ENCODE assay signal across 10 cellular contexts in genomic region chr6:158789115-158789917, GRCh38. TPM values are rescaled to one million over a fixed set of nuclear protein-coding genes. Genes with fewer than 3 reads are reported as not detected.
DNase-seq lines count a peak whose midpoint lies in the region; ATAC-seq, FAIRE-seq and TF ChIP-seq lines count a peak whose summit lies in the region.
"Had no signal": no experiment of that assay in that cellular context is flagged by ENCODE, and none has a peak within 500 bp of the region (broad histone marks: within the 10 kb centered on the region; RNA-seq: fewer than 3 reads in every experiment).

No MANE protein-coding gene starts in this region.

- peaks cover 55% of the 10 kb centered on the region for H3K4me1 Mint-ChIP-seq in T-helper 1 cell treated with Interleukin-12 subunit alpha and Interleukin-12 subunit beta and Interleukin-4 antibody, amounts not matched to agents 30 μg/mL and 1 μg/mL, for 36 hours (ENCODE audit: low read depth)
- peaks cover 39 to 54% of the 10 kb centered on the region in 2 donors for H3K4me1 Mint-ChIP-seq in effector memory CD8-positive, alpha-beta T cell (ENCODE audit: low read depth in 2 of 2)
- H3K4me1 Mint-ChIP-seq in type B pancreatic cell (ENCODE audit: unreplicated experiment) = peaks cover 10% of the 10 kb centered on the region

- H3K4me3 Mint-ChIP-seq in T-helper 1 cell treated with Interleukin-12 subunit alpha and Interleukin-12 subunit beta and Interleukin-4 antibody, amounts not matched to agents 30 μg/mL and 1 μg/mL, for 36 hours = peak overlapping the region; percentile 76
- peak overlapping the region; percentile 74 to 82 for H3K4me3 Mint-ChIP-seq in effector memory CD8-positive, alpha-beta T cell
- H3K4me3 Mint-ChIP-seq in type B pancreatic cell = no peak overlapping the region

- DNase-seq in left ventricle myocardium superior (no peak), Right ventricle myocardium inferior (ENCODE audit: missing footprints) (no peak), type B pancreatic cell (ENCODE audit: extremely low spot score, unreplicated experiment) (no peak), HTR-8/SVneo (ENCODE audit: insufficient read length, low spot score) (no peak), NCI-H2081 (lab: John Stamatoyannopoulos, UW) (no peak), NCI-H748 (lab: John Stamatoyannopoulos, UW; ENCODE audit: unreplicated experiment) (no peak)
- DNase-seq in effector memory CD8-positive, alpha-beta T cell = peak; percentile 56 to 63 (median 63)
- DNase-seq: NCI-H2029 treated with DMSO at 0.1 percent for 48 hours had no signal

- no peaks in the 10 kb centered on the region for H3K9me3 Mint-ChIP-seq in T-helper 1 cell treated with Interleukin-12 subunit alpha and Interleukin-12 subunit beta and Interleukin-4 antibody, amounts not matched to agents 30 μg/mL and 1 μg/mL, for 36 hours
- H3K9me3 Mint-ChIP-seq in effector memory CD8-positive, alpha-beta T cell = no peaks in the 10 kb centered on the region
- H3K9me3 Mint-ChIP-seq in type B pancreatic cell = no peaks in the 10 kb centered on the region

- H3K27me3 Mint-ChIP-seq in T-helper 1 cell treated with Interleukin-12 subunit alpha and Interleukin-12 subunit beta and Interleukin-4 antibody, amounts not matched to agents 30 μg/mL and 1 μg/mL, for 36 hours (ENCODE audit: low read depth) = no peaks in the 10 kb centered on the region
- H3K27me3 Mint-ChIP-seq in effector memory CD8-positive, alpha-beta T cell = no peaks in the 10 kb centered on the region
- no peaks in the 10 kb centered on the region for H3K27me3 Mint-ChIP-seq in type B pancreatic cell

- TF ChIP-seq CTCF in type B pancreatic cell (conservative IDR thresholded peaks at IDR 0.05) = no peak

- H3K27ac Mint-ChIP-seq in T-helper 1 cell treated with Interleukin-12 subunit alpha and Interleukin-12 subunit beta and Interleukin-4 antibody, amounts not matched to agents 30 μg/mL and 1 μg/mL, for 36 hours = peak overlapping the region; percentile 92
- peak overlapping the region; percentile 95 to 98 for H3K27ac Mint-ChIP-seq in effector memory CD8-positive, alpha-beta T cell
- peak overlapping the region; percentile 75 for H3K27ac Mint-ChIP-seq in type B pancreatic cell

- peaks cover 37% of the 10 kb centered on the region for H3K36me3 Mint-ChIP-seq in T-helper 1 cell treated with Interleukin-12 subunit alpha and Interleukin-12 subunit beta and Interleukin-4 antibody, amounts not matched to agents 30 μg/mL and 1 μg/mL, for 36 hours (ENCODE audit: low read depth)
- peaks cover 90% of the 10 kb centered on the region for H3K36me3 Mint-ChIP-seq in effector memory CD8-positive, alpha-beta T cell (ENCODE audit: insufficient read depth)
- peaks cover 23% of the 10 kb centered on the region for H3K36me3 Mint-ChIP-seq in type B pancreatic cell

- intact Hi-C loops in left ventricle myocardium superior (cut with micrococcal nuclease) (no loop called here), Right ventricle myocardium inferior (cut with DNase I) (no loop called here)

- ATAC-seq in left ventricle myocardium superior = peak; percentile 36
- ATAC-seq in Right ventricle myocardium inferior = no peak
- ATAC-seq in effector memory CD8-positive, alpha-beta T cell (replicated peaks) = peak; percentile 96
- ATAC-seq: gastroesophageal sphincter had no signal

- FAIRE-seq in HTR-8/SVneo (lab: Jason Lieb, UNC) = no peak

RNA-seq across cellular contexts. Expression of gene EZR, which starts 29.9 kb away (rescaled TPM):
- total RNA-seq in left ventricle myocardium superior (195 TPM), Right ventricle myocardium inferior (203 TPM), type B pancreatic cell (ENCODE audit: low replicate concordance) (166 and 349 TPM in 2 replicates)

Comparison
In these comparisons a context has a peak if more than half of its experiments do, and no peak if none do; other contexts are left out.
1. DNase-seq: peak in effector memory CD8-positive, alpha-beta T cell (3 of 3); none in left ventricle myocardium superior (single experiment), Right ventricle myocardium inferior (single experiment), type B pancreatic cell (single experiment), HTR-8/SVneo (single experiment), NCI-H2081 (0 of 2) and NCI-H748 (single experiment).
2. Peak in every context shown above with its lines, with median percentiles within 50 percentile points of each other: H3K27ac Mint-ChIP-seq.